ENCODE assay signal across 9 cellular contexts in genomic region chr16:3135120-3135715, GRCh38. TPM values are rescaled to one million over a fixed set of nuclear protein-coding genes. Genes with fewer than 3 reads are reported as not detected.
DNase-seq lines count a peak whose midpoint lies in the region; ATAC-seq and TF ChIP-seq lines count a peak whose summit lies in the region.
"Had no signal": no experiment of that assay in that cellular context is flagged by ENCODE, and none has a peak within 500 bp of the region (broad histone marks: within the 10 kb centered on the region; RNA-seq: fewer than 3 reads in every experiment).

No MANE protein-coding gene starts in this region.

- H3K4me1 ChIP-seq in SK-N-SH (ENCODE audit: control insufficient read depth in 1 of 2, insufficient read depth in 2 of 2, low read depth in 1 of 2, low read length in 1 of 2) (peaks cover 2 to 7% of the 10 kb centered on the region in 2 experiments; a peak in 3 of 4 replicates), gastrocnemius medialis (peaks cover 24 to 49% of the 10 kb centered on the region in 2 donors)

- peaks cover 18% of the 10 kb centered on the region for H3F3A ChIP-seq in SK-N-SH (replicated peaks; ENCODE audit: insufficient read depth)

- TF ChIP-seq POLR2A in GM19193 (IDR thresholded peaks at IDR 0.05; ENCODE audit: extremely low read depth, insufficient read depth, insufficient read length) (peak; percentile 60), gastrocnemius medialis (IDR thresholded peaks at IDR 0.05) (no peak)

- ATAC-seq in gastrocnemius medialis: peak in 1 of 2 donors; percentile 8

- H3K4me3 ChIP-seq in SK-N-SH (ENCODE audit: low read depth in 2 of 2, low read length in 1 of 2): peak overlapping the region; percentile 81 to 96
- H3K4me3 ChIP-seq in foreskin fibroblast (ENCODE audit: low read depth in 1 of 2, low read length in 2 of 2): peak overlapping the region; percentile 60 to 95
- peak overlapping the region; percentile 76 to 99 (median 88) for H3K4me3 ChIP-seq in gastrocnemius medialis

- POLR2A ChIA-PET in SK-N-SH (lab: Yijun Ruan, JAX): interaction anchor here (0.6 to 2.2 kb wide), 8 partner anchors 8 to 39 kb away, joined by 3 to 18 read pairs (median 4); no protein-coding TSS in a partner anchor

- 0% methylated on average over 11 of the region's 44 CpGs for WGBS in SK-N-SH (ENCODE audit: low lambda C conversion rate)

- TF ChIP-seq EP300 in SK-N-SH (IDR thresholded peaks at IDR 0.05; ENCODE audit: borderline replicate concordance in 1 of 2, low read depth in 1 of 2, low read length in 1 of 2): no peak

- H3K27me3 ChIP-seq in SK-N-SH (ENCODE audit: insufficient read depth) (no peaks in the 10 kb centered on the region), gastrocnemius medialis (no peaks in the 10 kb centered on the region)

- CTCF ChIA-PET in SK-N-SH (lab: Yijun Ruan, JAX): interaction anchor here (0.8 to 4.6 kb wide), 7 partner anchors 15 to 267 kb away, joined by 3 to 43 read pairs (median 6); no protein-coding TSS in a partner anchor

- in situ Hi-C loops in gastrocnemius medialis (cut with MboI; ENCODE audit: low sequenced_read_pairs in 4 of 4): no loop called here
- in situ Hi-C loops in ACHN (cut with HindIII; ENCODE audit: low pct_ligation_motif_present, low pct_unique_long_range_greater_than_20kb, low sequenced_read_pairs): no loop called here

- H3K9me2 ChIP-seq in SK-N-SH: no peaks in the 10 kb centered on the region

- DNase-seq in SK-N-SH: no peak
- DNase-seq in foreskin fibroblast: no peak
- DNase-seq in gastrocnemius medialis: no peak
- DNase-seq in ACHN: no peak
- no peak for DNase-seq in NCI-H774 (lab: John Stamatoyannopoulos, UW)
- no peak for DNase-seq in stimulated activated CD4-positive, alpha-beta T cell treated with anti-CD3 and anti-CD28 coated beads, Interleukin-1b, Interleukin-23, amount 100 ng/mL, for 48 hours

- TF ChIP-seq CTCF in 22Rv1 (IDR thresholded peaks at IDR 0.05) (no peak), SK-N-SH (IDR thresholded peaks at IDR 0.05) (no peak), foreskin fibroblast (IDR thresholded peaks at IDR 0.05; ENCODE audit: low read depth, low read length) (no peak), gastrocnemius medialis (IDR thresholded peaks at IDR 0.05 in 4 of 5, conservative IDR thresholded peaks at IDR 0.05 in 1 of 5) (no peak)

- peak overlapping the region; percentile 96 for H3K4me2 ChIP-seq in SK-N-SH

- H3K27ac ChIP-seq in 22Rv1 (peak overlapping the region; percentile 85), SK-N-SH (ENCODE audit: low read depth in 2 of 2, low read length in 1 of 2) (peak overlapping the region; percentile 77 to 82), gastrocnemius medialis (peak overlapping the region; percentile 87 to 96 (median 93))

- H3K9ac ChIP-seq in SK-N-SH: peak overlapping the region; percentile 94

- intact Hi-C loops in gastrocnemius medialis (cut with DNase I; ENCODE audit: low total_unique reads): no loop called here

- no peaks in the 10 kb centered on the region for H3K9me3 ChIP-seq in SK-N-SH
- no peaks in the 10 kb centered on the region for H3K9me3 ChIP-seq in gastrocnemius medialis

- peaks cover 8% of the 10 kb centered on the region; the same call in 1 of the 2 replicates for H4K20me1 ChIP-seq in SK-N-SH (ENCODE audit: insufficient read depth)

- no peak for TF ChIP-seq RAD21 in SK-N-SH (IDR thresholded peaks at IDR 0.05; ENCODE audit: low read length)

- peaks cover 16 to 27% of the 10 kb centered on the region in 2 experiments for H3K36me3 ChIP-seq in SK-N-SH (replicated peaks in 1 of 2; ENCODE audit: control insufficient read depth in 1 of 2, insufficient read depth in 2 of 2, low read length in 1 of 2)
- peaks cover 0 to 14% of the 10 kb centered on the region in 2 donors for H3K36me3 ChIP-seq in gastrocnemius medialis

- H3K79me2 ChIP-seq in SK-N-SH (ENCODE audit: insufficient read depth): peaks cover 50% of the 10 kb centered on the region

- H2AFZ ChIP-seq in SK-N-SH (ENCODE audit: low read depth): peak overlapping the region; percentile 96

TF ChIP-seq in SK-N-SH, 30 proteins besides CTCF, POLR2A, EP300 and RAD21:
- TF ChIP-seq FOSL2 (IDR thresholded peaks at IDR 0.05; ENCODE audit: borderline replicate concordance, low read depth) (no peak), NFIC (IDR thresholded peaks at IDR 0.05; ENCODE audit: borderline replicate concordance) (no peak), GATA2 (CRISPR knock-in tag; IDR thresholded peaks at IDR 0.05) (no peak), SMC3 (IDR thresholded peaks at IDR 0.05; ENCODE audit: low read depth, low read length) (no peak), PBX3 (IDR thresholded peaks at IDR 0.05) (no peak), RXRA (IDR thresholded peaks at IDR 0.05; ENCODE audit: borderline replicate concordance, low read depth) (no peak), TCF12 (IDR thresholded peaks at IDR 0.05) (no peak), FOXM1 (IDR thresholded peaks at IDR 0.05; ENCODE audit: low read depth) (no peak), MXI1 (IDR thresholded peaks at IDR 0.05; ENCODE audit: low read depth, low read length) (0 out of 2 replicates have a peak, but pooled peaks have one; percentile 40), TAF1 (IDR thresholded peaks at IDR 0.05; ENCODE audit: borderline replicate concordance, low read depth, low read length) (peak; percentile 54; the same call in 1 of the 2 replicates), MAX (IDR thresholded peaks at IDR 0.05; ENCODE audit: low read depth) (0 out of 2 replicates have a peak, but pooled peaks have one; percentile 6)

RNA-seq across cellular contexts. Expression of gene ZNF213, which starts 0.4 kb away (rescaled TPM):
- 0.83 and 1.1 TPM in 2 replicates for polyA plus RNA-seq in SK-N-SH (2012; rRNA removed)
- 0.55 and 0.92 TPM in 2 replicates for polyA plus RNA-seq in SK-N-SH (2012; cell fraction: cytosol; rRNA removed)
- 1.4 and 2.5 TPM in 2 replicates for polyA plus RNA-seq in SK-N-SH (2012; cell fraction: nucleus; rRNA removed)
- total RNA-seq in gastrocnemius medialis: 10 to 100 TPM in 3 of 4 donors, 1 to 10 TPM in 1; 8.9 to 18.6 (median 14.5) TPM

RNA-seq across cellular contexts. Expression of gene ZNF205, which starts 22.8 kb away (rescaled TPM):
- 7.6 and 9.7 TPM in 2 replicates for polyA plus RNA-seq in SK-N-SH (2012; rRNA removed)
- 3.8 and 6.7 TPM in 2 replicates for polyA plus RNA-seq in SK-N-SH (2012; cell fraction: cytosol; rRNA removed)
- polyA plus RNA-seq in SK-N-SH (2012; cell fraction: nucleus; rRNA removed): 17.6 and 22.7 TPM in 2 replicates
- 10 to 100 TPM in 1 of 4 donors, 1 to 10 TPM in 3; 4.8 to 10.8 (median 6.1) TPM for total RNA-seq in gastrocnemius medialis

RNA-seq across cellular contexts. Expression of gene ZSCAN10, which starts 36.1 kb away (rescaled TPM):
- polyA plus RNA-seq in SK-N-SH (2012; rRNA removed): 0.05 TPM in 1 of 2 replicates, not detected in the other
- not detected in 2 replicates for polyA plus RNA-seq in SK-N-SH (2012; cell fraction: cytosol; rRNA removed)
- 0.08 and 0.16 TPM in 2 replicates for polyA plus RNA-seq in SK-N-SH (2012; cell fraction: nucleus; rRNA removed)
- total RNA-seq in gastrocnemius medialis: not detected
- total RNA-seq: renal cortical epithelial cell had no signal

RNA-seq across cellular contexts. Expression of gene OR1F1, which starts 52.8 kb away (rescaled TPM):
- polyA plus RNA-seq in SK-N-SH (2012; rRNA removed): 0.54 and 0.71 TPM in 2 replicates
- polyA plus RNA-seq in SK-N-SH (2012; cell fraction: cytosol; rRNA removed): 0.21 and 0.23 TPM in 2 replicates
- 0.67 and 1.3 TPM in 2 replicates for polyA plus RNA-seq in SK-N-SH (2012; cell fraction: nucleus; rRNA removed)
- not detected for total RNA-seq in gastrocnemius medialis
- total RNA-seq: renal cortical epithelial cell had no signal
